In the genomic region with DNA sequence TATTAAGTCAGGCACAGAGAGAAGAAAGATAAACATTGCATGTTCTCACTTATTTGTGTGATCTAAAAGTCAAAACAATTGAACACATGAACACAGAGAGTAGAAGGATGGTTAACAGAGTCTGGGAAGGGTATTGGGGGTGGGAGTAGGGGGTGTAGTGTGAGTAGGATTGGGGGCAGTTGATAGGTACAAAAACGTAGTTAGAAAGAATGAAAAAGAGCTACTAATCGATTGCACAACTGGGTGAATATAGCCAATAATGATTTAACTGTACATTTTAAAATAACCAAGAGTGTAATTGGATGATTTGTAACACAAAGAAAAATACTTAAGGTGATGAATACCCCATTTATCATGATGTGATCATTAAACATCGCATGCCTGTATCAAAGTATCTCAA, we compare ENCODE assay signal across 11 cellular contexts.
"Had no signal": no experiment of that assay in that cellular context is flagged by ENCODE, and none has a peak within 500 bp of the region (broad histone marks: within the 10 kb centered on the region; RNA-seq: fewer than 3 reads in every experiment).

No MANE protein-coding gene starts in this region.

- FAIRE-seq: H1, H54 had no signal

- H2AFZ ChIP-seq: GM23248, GM23338 had no signal

- DNase-seq: GM23248, GOT3, H7, H9, HCEC 1CT, HFFc6 had no signal

- ATAC-seq: GM23338, HCT116 had no signal

- H3K9ac ChIP-seq: GM23248 had no signal

- H3K27ac ChIP-seq: GM23248 had no signal

- H3K9me3 ChIP-seq: HAP-1 had no signal

- H3K36me3 ChIP-seq: HAP-1 had no signal

- H3K4me3 ChIP-seq: GM23248, GM23338, HAP-1 had no signal

- H3K4me2 ChIP-seq: GM23338 had no signal

- H3K4me1 ChIP-seq: HAP-1 had no signal
